Comparison of ENCODE assay signal across 6 cellular contexts in genomic region chr13:56869671-56870070, GRCh38.
"Had no signal": no experiment of that assay in that cellular context is flagged by ENCODE, and none has a peak within 500 bp of the region (broad histone marks: within the 10 kb centered on the region; RNA-seq: fewer than 3 reads in every experiment).

No MANE protein-coding gene starts in this region.

- DNase-seq: IMR-90, KBM-7, KG1 had no signal

- H3K9ac ChIP-seq: KMS-11 had no signal

- H3K4me2 ChIP-seq: KMS-11 had no signal

- FAIRE-seq: HTR-8/SVneo had no signal

- H3K27ac ChIP-seq: HL-60, KMS-11 had no signal
